In the genomic region with DNA sequence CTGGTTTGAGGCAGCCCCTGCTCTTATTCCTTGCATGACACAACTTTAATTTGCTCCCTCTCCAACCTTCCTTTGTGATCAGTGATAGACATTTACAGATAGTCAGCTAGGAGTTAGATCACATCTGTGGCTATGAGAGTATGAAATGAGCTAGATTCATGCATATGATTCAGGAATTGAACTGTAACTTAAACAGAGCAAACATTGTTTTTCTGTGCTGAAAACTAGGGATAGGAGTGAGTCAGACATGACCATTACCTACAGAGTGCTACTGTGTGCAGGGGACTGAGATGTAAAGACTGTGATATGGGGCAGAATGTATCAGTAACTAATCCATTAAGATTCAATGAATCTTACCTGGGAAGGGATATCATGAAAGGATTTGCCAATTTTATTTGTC, we compare ENCODE assay signal across 19 cellular contexts.
"Had no signal": no experiment of that assay in that cellular context is flagged by ENCODE, and none has a peak within 500 bp of the region (broad histone marks: within the 10 kb centered on the region; RNA-seq: fewer than 3 reads in every experiment).

No MANE protein-coding gene starts in this region.

- ATAC-seq: naive thymus-derived CD4-positive, alpha-beta T cell; psoas muscle; stimulated activated naive B cell treated with anti-CD40 and anti-IgM and Interleukin-4, amounts not matched to agents 10 μg/mL and 1 μg/mL and 100 μg/mL, for 72 hours; stimulated activated naive CD8-positive, alpha-beta T cell treated with anti-CD3 and anti-CD28 coated beads, Interleukin-15, amount 100 ng/mL, for 72 hours; upper lobe of right lung had no signal

- H3K9me3 Mint-ChIP-seq: stimulated activated naive B cell treated with anti-CD40 and anti-IgM and Interleukin-4, amounts not matched to agents 10 μg/mL and 1 μg/mL and 100 μg/mL, for 72 hours had no signal

- H3K4me3 Mint-ChIP-seq: naive thymus-derived CD4-positive, alpha-beta T cell; stimulated activated naive B cell treated with anti-CD40 and anti-IgM and Interleukin-4, amounts not matched to agents 10 μg/mL and 1 μg/mL and 100 μg/mL, for 72 hours; stimulated activated naive CD8-positive, alpha-beta T cell treated with anti-CD3 and anti-CD28 coated beads, Interleukin-15, amount 100 ng/mL, for 72 hours had no signal

- H3K36me3 ChIP-seq: esophagus muscularis mucosa, neutrophil, sigmoid colon, tibial nerve, upper lobe of right lung, vagina had no signal

- H3K4me3 ChIP-seq: dorsolateral prefrontal cortex, esophagus muscularis mucosa, psoas muscle, sigmoid colon, skin epidermis, testis, tibial nerve, upper lobe of right lung, vagina had no signal

- H3K4me1 Mint-ChIP-seq: stimulated activated naive B cell treated with anti-CD40 and anti-IgM and Interleukin-4, amounts not matched to agents 10 μg/mL and 1 μg/mL and 100 μg/mL, for 72 hours; stimulated activated naive CD8-positive, alpha-beta T cell treated with anti-CD3 and anti-CD28 coated beads, Interleukin-15, amount 100 ng/mL, for 72 hours had no signal

- H3K4me1 ChIP-seq: esophagus muscularis mucosa, psoas muscle, sigmoid colon, testis, tibial nerve, upper lobe of right lung, vagina had no signal

- H3K27ac Mint-ChIP-seq: naive thymus-derived CD4-positive, alpha-beta T cell; stimulated activated naive B cell treated with anti-CD40 and anti-IgM and Interleukin-4, amounts not matched to agents 10 μg/mL and 1 μg/mL and 100 μg/mL, for 72 hours had no signal

- FAIRE-seq: endometrium had no signal

- H3K27me3 Mint-ChIP-seq: stimulated activated naive B cell treated with anti-CD40 and anti-IgM and Interleukin-4, amounts not matched to agents 10 μg/mL and 1 μg/mL and 100 μg/mL, for 72 hours; stimulated activated naive CD8-positive, alpha-beta T cell treated with anti-CD3 and anti-CD28 coated beads, Interleukin-15, amount 100 ng/mL, for 72 hours had no signal

- H3K27ac ChIP-seq: dorsolateral prefrontal cortex, esophagus muscularis mucosa, neutrophil, psoas muscle, sigmoid colon, skin epidermis, testis, tibial nerve, upper lobe of right lung, vagina had no signal

- H3K36me3 Mint-ChIP-seq: naive thymus-derived CD4-positive, alpha-beta T cell; stimulated activated naive B cell treated with anti-CD40 and anti-IgM and Interleukin-4, amounts not matched to agents 10 μg/mL and 1 μg/mL and 100 μg/mL, for 72 hours had no signal

- DNase-seq: cortex of kidney; dorsolateral prefrontal cortex; effector CD8-positive, alpha-beta T cell; foreskin fibroblast; naive thymus-derived CD4-positive, alpha-beta T cell; psoas muscle; sigmoid colon; stimulated activated CD4-positive, alpha-beta T cell treated with anti-CD3 and anti-CD28 coated beads, Interleukin-2, amount 100 ng/mL, for 24 hours; stimulated activated CD4-positive, alpha-beta T cell treated with anti-CD3 and anti-CD28 coated beads, Interleukin-4, amount 100 ng/mL, for 4 hours; stimulated activated naive B cell treated with anti-CD40 and anti-IgM and Interleukin-4, amounts not matched to agents 10 μg/mL and 1 μg/mL and 100 μg/mL, for 72 hours; stimulated activated naive CD8-positive, alpha-beta T cell treated with anti-CD3 and anti-CD28 coated beads, Interleukin-15, amount 100 ng/mL, for 72 hours; testis; upper lobe of right lung had no signal

- H3K27me3 ChIP-seq: esophagus muscularis mucosa, neutrophil, sigmoid colon, testis, tibial nerve, upper lobe of right lung, vagina had no signal

- H3K9me3 ChIP-seq: esophagus muscularis mucosa, neutrophil, psoas muscle, sigmoid colon, testis, tibial nerve, upper lobe of right lung, vagina had no signal
